Comparison of ENCODE assay signal across 24 cellular contexts in genomic region chr10:110631934-110632333, GRCh38. TPM values are rescaled to one million over a fixed set of nuclear protein-coding genes. Genes with fewer than 3 reads are reported as not detected.
"Had no signal": no experiment of that assay in that cellular context is flagged by ENCODE, and none has a peak within 500 bp of the region (broad histone marks: within the 10 kb centered on the region; RNA-seq: fewer than 3 reads in every experiment).

No MANE protein-coding gene starts in this region.

- H2AFZ ChIP-seq: hepatocyte had no signal

- H3K27me3 ChIP-seq: esophagus squamous epithelium, gastroesophageal sphincter, heart left ventricle, hepatocyte had no signal

- H3K36me3 ChIP-seq: esophagus squamous epithelium, gastroesophageal sphincter, heart left ventricle, lower lobe of right lung had no signal

- H3K4me1 ChIP-seq: lower lobe of right lung had no signal

- H3K79me2 ChIP-seq: hepatocyte had no signal

- H3K4me1 Mint-ChIP-seq: immature natural killer cell had no signal

- FAIRE-seq: colon, endothelial cell of umbilical vein, kidney had no signal

- H3K27ac Mint-ChIP-seq: immature natural killer cell, mesothelial cell of epicardium had no signal

- ATAC-seq: gastroesophageal sphincter, heart left ventricle, left colon, left ventricle myocardium superior, lower lobe of right lung, mucosa of descending colon had no signal

- H3K27ac ChIP-seq: coronary artery, dorsolateral prefrontal cortex, esophagus squamous epithelium, gastroesophageal sphincter, hepatocyte, lower lobe of right lung had no signal

- H3K4me3 Mint-ChIP-seq: immature natural killer cell, mesothelial cell of epicardium had no signal

- H3K4me2 ChIP-seq: hepatocyte had no signal

- DNase-seq: dermis blood vessel endothelial cell; dorsolateral prefrontal cortex; effector CD4-positive, alpha-beta T cell; effector memory CD4-positive, alpha-beta T cell; esophagus squamous epithelium; foreskin fibroblast; foreskin melanocyte; heart left ventricle; hypothalamus; immature natural killer cell; islet precursor cell; kidney; kidney glomerular epithelial cell; left colon; left ventricle myocardium superior; lower lobe of right lung; mesenchymal stem cell; mucosa of descending colon had no signal

- H3K9me3 ChIP-seq: esophagus squamous epithelium, gastroesophageal sphincter, heart left ventricle, lower lobe of right lung, mucosa of descending colon had no signal

- H3K9me3 Mint-ChIP-seq: immature natural killer cell had no signal

- H3K36me3 Mint-ChIP-seq: immature natural killer cell, mesothelial cell of epicardium had no signal

- H3K4me3 ChIP-seq: coronary artery, dorsolateral prefrontal cortex, esophagus squamous epithelium, gastroesophageal sphincter, heart left ventricle, hepatocyte, lower lobe of right lung, mucosa of descending colon had no signal

RNA-seq across cellular contexts. Expression of gene RBM20, which starts 12.2 kb away (rescaled TPM):
- total RNA-seq: endothelial cell of umbilical vein had no signal
- polyA plus RNA-seq: immature natural killer cell had no signal
